In genomic region chr18:35223797-35224196, GRCh38 we compare ENCODE assay signal across 1 cellular context.
TF ChIP-seq lines count a peak whose summit lies in the region.

No MANE protein-coding gene starts in this region.

TF ChIP-seq in K562, 482 proteins besides CTCF, POLR2A, EP300 and RAD21 (continued from another document):
- TF ChIP-seq, protein P1, sequence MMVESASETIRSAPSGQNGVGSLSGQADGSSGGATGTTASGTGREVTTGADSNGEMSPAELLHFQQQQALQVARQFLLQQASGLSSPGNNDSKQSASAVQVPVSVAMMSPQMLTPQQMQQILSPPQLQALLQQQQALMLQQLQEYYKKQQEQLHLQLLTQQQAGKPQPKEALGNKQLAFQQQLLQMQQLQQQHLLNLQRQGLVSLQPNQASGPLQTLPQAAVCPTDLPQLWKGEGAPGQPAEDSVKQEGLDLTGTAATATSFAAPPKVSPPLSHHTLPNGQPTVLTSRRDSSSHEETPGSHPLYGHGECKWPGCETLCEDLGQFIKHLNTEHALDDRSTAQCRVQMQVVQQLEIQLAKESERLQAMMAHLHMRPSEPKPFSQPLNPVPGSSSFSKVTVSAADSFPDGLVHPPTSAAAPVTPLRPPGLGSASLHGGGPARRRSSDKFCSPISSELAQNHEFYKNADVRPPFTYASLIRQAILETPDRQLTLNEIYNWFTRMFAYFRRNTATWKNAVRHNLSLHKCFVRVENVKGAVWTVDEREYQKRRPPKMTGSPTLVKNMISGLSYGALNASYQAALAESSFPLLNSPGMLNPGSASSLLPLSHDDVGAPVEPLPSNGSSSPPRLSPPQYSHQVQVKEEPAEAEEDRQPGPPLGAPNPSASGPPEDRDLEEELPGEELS (CRISPR knock-in tag; IDR thresholded peaks at IDR 0.05; ENCODE audit: borderline replicate concordance): no peak
- TF ChIP-seq ETV6 (IDR thresholded peaks at IDR 0.05; ENCODE audit: borderline replicate concordance in 1 of 2, low read depth in 2 of 2, low read length in 1 of 2) (no peak), ETV6 (CRISPR knock-in tag; IDR thresholded peaks at IDR 0.05; ENCODE audit: borderline replicate concordance) (no peak), TEAD1 (CRISPR knock-in tag; IDR thresholded peaks at IDR 0.05) (no peak), MAFK (IDR thresholded peaks at IDR 0.05; ENCODE audit: low read length) (peak; percentile 30; the same call in 1 of the 2 replicates), ZBED1 (IDR thresholded peaks at IDR 0.05) (no peak), CBX2 (IDR thresholded peaks at IDR 0.05; ENCODE audit: insufficient read depth, low read length, poor library complexity, severe bottlenecking) (no peak), MCM5 (IDR thresholded peaks at IDR 0.05; ENCODE audit: low read depth) (no peak), MAFF (IDR thresholded peaks at IDR 0.05; ENCODE audit: low read length) (peak; percentile 47), C11orf30 (IDR thresholded peaks at IDR 0.05; ENCODE audit: low read depth) (peak; percentile 62), ZNF316 (IDR thresholded peaks at IDR 0.05) (peak; percentile 81)
- TF ChIP-seq, protein P2, sequence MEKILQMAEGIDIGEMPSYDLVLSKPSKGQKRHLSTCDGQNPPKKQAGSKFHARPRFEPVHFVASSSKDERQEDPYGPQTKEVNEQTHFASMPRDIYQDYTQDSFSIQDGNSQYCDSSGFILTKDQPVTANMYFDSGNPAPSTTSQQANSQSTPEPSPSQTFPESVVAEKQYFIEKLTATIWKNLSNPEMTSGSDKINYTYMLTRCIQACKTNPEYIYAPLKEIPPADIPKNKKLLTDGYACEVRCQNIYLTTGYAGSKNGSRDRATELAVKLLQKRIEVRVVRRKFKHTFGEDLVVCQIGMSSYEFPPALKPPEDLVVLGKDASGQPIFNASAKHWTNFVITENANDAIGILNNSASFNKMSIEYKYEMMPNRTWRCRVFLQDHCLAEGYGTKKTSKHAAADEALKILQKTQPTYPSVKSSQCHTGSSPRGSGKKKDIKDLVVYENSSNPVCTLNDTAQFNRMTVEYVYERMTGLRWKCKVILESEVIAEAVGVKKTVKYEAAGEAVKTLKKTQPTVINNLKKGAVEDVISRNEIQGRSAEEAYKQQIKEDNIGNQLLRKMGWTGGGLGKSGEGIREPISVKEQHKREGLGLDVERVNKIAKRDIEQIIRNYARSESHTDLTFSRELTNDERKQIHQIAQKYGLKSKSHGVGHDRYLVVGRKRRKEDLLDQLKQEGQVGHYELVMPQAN (IDR thresholded peaks at IDR 0.05; ENCODE audit: borderline replicate concordance): no peak
- TF ChIP-seq, protein P3, sequence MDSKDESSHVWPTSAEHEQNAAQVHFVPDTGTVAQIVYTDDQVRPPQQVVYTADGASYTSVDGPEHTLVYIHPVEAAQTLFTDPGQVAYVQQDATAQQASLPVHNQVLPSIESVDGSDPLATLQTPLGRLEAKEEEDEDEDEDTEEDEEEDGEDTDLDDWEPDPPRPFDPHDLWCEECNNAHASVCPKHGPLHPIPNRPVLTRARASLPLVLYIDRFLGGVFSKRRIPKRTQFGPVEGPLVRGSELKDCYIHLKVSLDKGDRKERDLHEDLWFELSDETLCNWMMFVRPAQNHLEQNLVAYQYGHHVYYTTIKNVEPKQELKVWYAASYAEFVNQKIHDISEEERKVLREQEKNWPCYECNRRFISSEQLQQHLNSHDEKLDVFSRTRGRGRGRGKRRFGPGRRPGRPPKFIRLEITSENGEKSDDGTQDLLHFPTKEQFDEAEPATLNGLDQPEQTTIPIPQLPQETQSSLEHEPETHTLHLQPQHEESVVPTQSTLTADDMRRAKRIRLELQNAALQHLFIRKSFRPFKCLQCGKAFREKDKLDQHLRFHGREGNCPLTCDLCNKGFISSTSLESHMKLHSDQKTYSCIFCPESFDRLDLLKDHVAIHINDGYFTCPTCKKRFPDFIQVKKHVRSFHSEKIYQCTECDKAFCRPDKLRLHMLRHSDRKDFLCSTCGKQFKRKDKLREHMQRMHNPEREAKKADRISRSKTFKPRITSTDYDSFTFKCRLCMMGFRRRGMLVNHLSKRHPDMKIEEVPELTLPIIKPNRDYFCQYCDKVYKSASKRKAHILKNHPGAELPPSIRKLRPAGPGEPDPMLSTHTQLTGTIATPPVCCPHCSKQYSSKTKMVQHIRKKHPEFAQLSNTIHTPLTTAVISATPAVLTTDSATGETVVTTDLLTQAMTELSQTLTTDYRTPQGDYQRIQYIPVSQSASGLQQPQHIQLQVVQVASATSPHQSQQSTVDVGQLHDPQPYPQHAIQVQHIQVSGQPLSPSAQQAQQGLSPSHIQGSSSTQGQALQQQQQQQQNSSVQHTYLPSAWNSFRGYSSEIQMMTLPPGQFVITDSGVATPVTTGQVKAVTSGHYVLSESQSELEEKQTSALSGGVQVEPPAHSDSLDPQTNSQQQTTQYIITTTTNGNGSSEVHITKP (IDR thresholded peaks at IDR 0.05; ENCODE audit: partially characterized antibody): no peak
- TF ChIP-seq, protein P4, sequence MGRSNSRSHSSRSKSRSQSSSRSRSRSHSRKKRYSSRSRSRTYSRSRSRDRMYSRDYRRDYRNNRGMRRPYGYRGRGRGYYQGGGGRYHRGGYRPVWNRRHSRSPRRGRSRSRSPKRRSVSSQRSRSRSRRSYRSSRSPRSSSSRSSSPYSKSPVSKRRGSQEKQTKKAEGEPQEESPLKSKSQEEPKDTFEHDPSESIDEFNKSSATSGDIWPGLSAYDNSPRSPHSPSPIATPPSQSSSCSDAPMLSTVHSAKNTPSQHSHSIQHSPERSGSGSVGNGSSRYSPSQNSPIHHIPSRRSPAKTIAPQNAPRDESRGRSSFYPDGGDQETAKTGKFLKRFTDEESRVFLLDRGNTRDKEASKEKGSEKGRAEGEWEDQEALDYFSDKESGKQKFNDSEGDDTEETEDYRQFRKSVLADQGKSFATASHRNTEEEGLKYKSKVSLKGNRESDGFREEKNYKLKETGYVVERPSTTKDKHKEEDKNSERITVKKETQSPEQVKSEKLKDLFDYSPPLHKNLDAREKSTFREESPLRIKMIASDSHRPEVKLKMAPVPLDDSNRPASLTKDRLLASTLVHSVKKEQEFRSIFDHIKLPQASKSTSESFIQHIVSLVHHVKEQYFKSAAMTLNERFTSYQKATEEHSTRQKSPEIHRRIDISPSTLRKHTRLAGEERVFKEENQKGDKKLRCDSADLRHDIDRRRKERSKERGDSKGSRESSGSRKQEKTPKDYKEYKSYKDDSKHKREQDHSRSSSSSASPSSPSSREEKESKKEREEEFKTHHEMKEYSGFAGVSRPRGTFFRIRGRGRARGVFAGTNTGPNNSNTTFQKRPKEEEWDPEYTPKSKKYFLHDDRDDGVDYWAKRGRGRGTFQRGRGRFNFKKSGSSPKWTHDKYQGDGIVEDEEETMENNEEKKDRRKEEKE (IDR thresholded peaks at IDR 0.05; ENCODE audit: borderline replicate concordance in 1 of 2, control insufficient read depth in 1 of 2, low read depth in 2 of 2, low read length in 1 of 2): no peak
